In the genomic region with DNA sequence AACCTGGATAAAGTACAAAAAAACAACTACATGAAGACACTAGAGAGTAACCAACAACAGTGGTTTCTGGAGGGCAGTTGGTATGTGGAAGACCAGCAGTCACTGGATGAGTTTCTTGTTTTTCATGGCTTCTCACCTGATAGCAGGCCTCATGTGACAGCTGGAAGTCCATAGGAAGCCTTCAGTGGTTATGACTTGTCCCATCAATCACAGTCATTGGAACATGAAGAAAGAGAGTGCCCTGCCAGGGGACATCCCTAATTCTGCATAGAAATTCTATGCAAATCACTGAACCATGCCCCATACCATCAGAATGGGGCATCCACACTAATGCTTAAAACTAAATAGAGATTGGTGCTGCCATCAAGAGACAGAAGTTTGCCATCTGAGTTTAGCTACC, we compare ENCODE assay signal across 19 cellular contexts.
DNase-seq lines count a peak whose midpoint lies in the region; ATAC-seq, FAIRE-seq and TF ChIP-seq lines count a peak whose summit lies in the region.
"Had no signal": no experiment of that assay in that cellular context is flagged by ENCODE, and none has a peak within 500 bp of the region (broad histone marks: within the 10 kb centered on the region; RNA-seq: fewer than 3 reads in every experiment).

No MANE protein-coding gene starts in this region.

- H3K4me3 ChIP-seq in left ventricle myocardium inferior (no peak overlapping the region), SU-DHL-6 (ENCODE audit: insufficient read depth, low read length, poor library complexity, severe bottlenecking) (peak overlapping the region; percentile 24), small intestine (ENCODE audit: low read depth in 1 of 2, low read length in 2 of 2) (no peak overlapping the region)
- H3K4me3 ChIP-seq: GM23248, K562 had no signal

- H3K9me3 Mint-ChIP-seq in naive B cell, result peaks cover 0 to 3% (median 0%) of the 10 kb centered on the region in 7 donors
- H3K9me3 Mint-ChIP-seq in stimulated activated naive CD8-positive, alpha-beta T cell treated with anti-CD3 and anti-CD28 coated beads, Interleukin-15, amount 100 ng/mL, for 72 hours, result no peaks in the 10 kb centered on the region

- H3F3A ChIP-seq in SU-DHL-6 (ENCODE audit: insufficient read depth), result peaks cover 64% of the 10 kb centered on the region

- H3K4me1 ChIP-seq in left ventricle myocardium inferior (peaks cover 82% of the 10 kb centered on the region), small intestine (ENCODE audit: control insufficient read depth in 2 of 2, insufficient read depth in 1 of 2, low read depth in 1 of 2, low read length in 1 of 2) (peaks cover 0 to 6% of the 10 kb centered on the region in 2 donors)

- H3K27ac ChIP-seq in left ventricle myocardium inferior (replicated peaks), result peak overlapping the region; percentile 24
- peak overlapping the region; percentile 95 for H3K27ac ChIP-seq in SU-DHL-6 (ENCODE audit: low read depth, low read length)
- H3K27ac ChIP-seq in small intestine (ENCODE audit: low read depth in 1 of 2, low read length in 1 of 2), result no peak overlapping the region
- H3K27ac ChIP-seq: GM23248, HL-60 had no signal

- FAIRE-seq in small intestine (lab: Jason Lieb, UNC), result no peak
- FAIRE-seq: K562 had no signal

- no peak for DNase-seq in left ventricle myocardium inferior
- no peak for DNase-seq in left cardiac atrium
- no peak for DNase-seq in naive B cell
- no peak for DNase-seq in stimulated activated naive CD8-positive, alpha-beta T cell treated with anti-CD3 and anti-CD28 coated beads, Interleukin-15, amount 100 ng/mL, for 72 hours
- no peak for DNase-seq in hippocampal formation (lab: John Stamatoyannopoulos, UW)
- no peak for DNase-seq in NCI-H774 (lab: John Stamatoyannopoulos, UW)
- DNase-seq in small intestine, result no peak
- DNase-seq: Caco-2, DMS153, GM23248, HCEC 1CT, NCI-H1048, NCI-H1436 treated with DMSO at 0.1 percent for 48 hours, NCI-H2081, RPMI8226, SIG-M5 had no signal

- no peaks in the 10 kb centered on the region for H3K36me3 Mint-ChIP-seq in naive B cell

- H4K20me1 ChIP-seq in SU-DHL-6 (ENCODE audit: low read depth, low read length), result no peaks in the 10 kb centered on the region

- intact Hi-C loops in left ventricle myocardium inferior (cut with micrococcal nuclease) (no loop called here), left cardiac atrium (cut with DNase I) (no loop called here)

- peak overlapping the region in 3 of 8 donors; percentile 2 to 72 (median 11) for H3K4me3 Mint-ChIP-seq in naive B cell
- no peak overlapping the region for H3K4me3 Mint-ChIP-seq in stimulated activated naive CD8-positive, alpha-beta T cell treated with anti-CD3 and anti-CD28 coated beads, Interleukin-15, amount 100 ng/mL, for 72 hours

- H3K4me2 ChIP-seq in SU-DHL-6 (ENCODE audit: low read depth, low read length, poor library complexity, severe bottlenecking), result peak overlapping the region; percentile 59

- TF ChIP-seq CTCF in left ventricle myocardium inferior (IDR thresholded peaks at IDR 0.05; ENCODE audit: borderline replicate concordance) (no peak), SU-DHL-6 (IDR thresholded peaks at IDR 0.05; ENCODE audit: insufficient read depth, low read length, poor library complexity, severe bottlenecking) (no peak)

- no peaks in the 10 kb centered on the region for H3K27me3 Mint-ChIP-seq in naive B cell
- no peaks in the 10 kb centered on the region for H3K27me3 Mint-ChIP-seq in stimulated activated naive CD8-positive, alpha-beta T cell treated with anti-CD3 and anti-CD28 coated beads, Interleukin-15, amount 100 ng/mL, for 72 hours

- ATAC-seq in left cardiac atrium (no peak), naive B cell (ENCODE audit: low read depth in 2 of 2) (peak in 1 of 2 donors; percentile 40)
- ATAC-seq in stimulated activated naive CD8-positive, alpha-beta T cell treated with anti-CD3 and anti-CD28 coated beads, Interleukin-15, amount 100 ng/mL, for 72 hours, result peak; percentile 48
- ATAC-seq: K562 had no signal

- no peak overlapping the region for H2AFZ ChIP-seq in SU-DHL-6 (ENCODE audit: low read depth, low read length, severe bottlenecking)
- H2AFZ ChIP-seq: GM23248 had no signal

- H3K9me2 ChIP-seq in SU-DHL-6 (replicated peaks; ENCODE audit: insufficient read depth, low read length), result no peaks in the 10 kb centered on the region

- H3K9ac ChIP-seq in SU-DHL-6 (ENCODE audit: low read length), result peak overlapping the region; percentile 12; the same call in 1 of the 2 replicates
- H3K9ac ChIP-seq: GM23248 had no signal

- H3K27me3 ChIP-seq in left ventricle myocardium inferior (ENCODE audit: low read depth) (no peaks in the 10 kb centered on the region), SU-DHL-6 (ENCODE audit: low read length) (no peaks in the 10 kb centered on the region), small intestine (ENCODE audit: control insufficient read depth in 2 of 2, insufficient read depth in 2 of 2, low read length in 2 of 2) (no peaks in the 10 kb centered on the region)

- H3K36me3 ChIP-seq in left ventricle myocardium inferior, result no peaks in the 10 kb centered on the region
- H3K36me3 ChIP-seq in SU-DHL-6 (ENCODE audit: low read length), result no peaks in the 10 kb centered on the region
- H3K36me3 ChIP-seq in small intestine (ENCODE audit: control insufficient read depth in 2 of 2, insufficient read depth in 2 of 2, low read length in 2 of 2), result no peaks in the 10 kb centered on the region

- H3K79me2 ChIP-seq in SU-DHL-6 (ENCODE audit: insufficient read depth, low read length), result peaks cover 86% of the 10 kb centered on the region

- H3K9me3 ChIP-seq in left ventricle myocardium inferior (replicated peaks), result no peaks in the 10 kb centered on the region
- H3K9me3 ChIP-seq in SU-DHL-6 (ENCODE audit: insufficient read depth, low read length), result no peaks in the 10 kb centered on the region
- no peaks in the 10 kb centered on the region for H3K9me3 ChIP-seq in small intestine (ENCODE audit: control insufficient read depth, low read depth)
- H3K9me3 ChIP-seq: Caco-2 had no signal

- H3K4me1 Mint-ChIP-seq in naive B cell, result peaks cover 56 to 80% (median 67%) of the 10 kb centered on the region in 3 donors
- peaks cover 63% of the 10 kb centered on the region for H3K4me1 Mint-ChIP-seq in stimulated activated naive CD8-positive, alpha-beta T cell treated with anti-CD3 and anti-CD28 coated beads, Interleukin-15, amount 100 ng/mL, for 72 hours

- peak overlapping the region in 4 of 6 donors; percentile 4 to 80 (median 70) for H3K27ac Mint-ChIP-seq in naive B cell
- H3K27ac Mint-ChIP-seq in stimulated activated naive CD8-positive, alpha-beta T cell treated with anti-CD3 and anti-CD28 coated beads, Interleukin-15, amount 100 ng/mL, for 72 hours, result no peak overlapping the region

Comparison
In these comparisons a context has a peak if more than half of its experiments do, and no peak if none do; other contexts are left out.
1. H3K27ac ChIP-seq: peak in left ventricle myocardium inferior (single experiment) and SU-DHL-6 (single experiment); none in small intestine (0 of 2).
2. H3K27ac Mint-ChIP-seq: peak in naive B cell (4 of 6); none in stimulated activated naive CD8-positive, alpha-beta T cell treated with anti-CD3 and anti-CD28 coated beads, Interleukin-15, amount 100 ng/mL, for 72 hours (0 of 2).